ENCODE assay signal across 22 cellular contexts in the genomic region with DNA sequence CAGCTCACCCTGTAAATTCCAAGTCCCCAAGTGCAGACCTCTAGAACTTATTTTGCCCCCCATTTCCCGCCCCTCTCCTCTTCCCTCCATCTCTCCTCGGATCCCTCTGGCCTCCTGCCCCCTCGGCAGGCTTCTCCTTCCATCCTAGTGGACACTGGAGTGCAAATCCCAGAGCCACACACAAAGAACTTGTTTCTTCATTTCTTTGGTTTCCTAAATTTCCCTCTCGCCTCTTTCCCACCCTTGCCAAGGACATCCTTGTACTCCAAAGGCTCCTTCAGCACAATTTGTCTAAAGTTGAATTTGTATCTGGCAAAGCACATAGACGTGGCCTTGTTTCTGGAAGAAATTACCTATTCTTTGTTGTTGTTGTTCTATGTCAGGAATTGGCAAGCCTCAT. TPM values are rescaled to one million over a fixed set of nuclear protein-coding genes. Genes with fewer than 3 reads are reported as not detected.
"Had no signal": no experiment of that assay in that cellular context is flagged by ENCODE, and none has a peak within 500 bp of the region (broad histone marks: within the 10 kb centered on the region; RNA-seq: fewer than 3 reads in every experiment).

No MANE protein-coding gene starts in this region.

- H3K4me3 ChIP-seq: colonic mucosa, MG63, SK-N-MC had no signal

- H3K27me3 ChIP-seq: colonic mucosa, MG63 had no signal

- H3K9me3 ChIP-seq: colonic mucosa, MG63 had no signal

- H3K27ac ChIP-seq: colonic mucosa, SK-N-MC, WERI-Rb-1 had no signal

- H3K4me3 Mint-ChIP-seq: activated CD4-positive, alpha-beta T cell treated with anti-CD3 and anti-CD28 coated beads for 36 hours; activated CD8-positive, alpha-beta T cell treated with anti-CD3 and anti-CD28 coated beads, Interleukin-2, amount 10 ng/mL, durations not matched to agents 7 days and 5 days; activated naive CD8-positive, alpha-beta T cell treated with anti-CD3 and anti-CD28 coated beads, Interleukin-2, amount 50 U/mL, for 24 hours; brain had no signal

- H3K27me3 Mint-ChIP-seq: activated CD4-positive, alpha-beta T cell treated with anti-CD3 and anti-CD28 coated beads for 36 hours; activated naive CD8-positive, alpha-beta T cell treated with anti-CD3 and anti-CD28 coated beads, Interleukin-2, amount 50 U/mL, for 24 hours; brain had no signal

- H3K36me3 Mint-ChIP-seq: brain had no signal

- H3K9me3 Mint-ChIP-seq: activated naive CD8-positive, alpha-beta T cell treated with anti-CD3 and anti-CD28 coated beads, Interleukin-2, amount 50 U/mL, for 24 hours had no signal

- DNase-seq: activated CD4-positive, alpha-beta T cell treated with anti-CD3 and anti-CD28 coated beads, Interleukin-2, amount 50 U/mL, for 4 hours; activated CD8-positive, alpha-beta memory T cell treated with anti-CD3 and anti-CD28 coated beads, Interleukin-2, amount 50 U/mL, for 48 hours; activated CD8-positive, alpha-beta T cell treated with anti-CD3 and anti-CD28 coated beads, Interleukin-2, amount 10 ng/mL, durations not matched to agents 7 days and 5 days; activated naive CD4-positive, alpha-beta T cell treated with anti-CD3 and anti-CD28 coated beads, Interleukin-2, amount 50 U/mL, for 16 hours; activated naive CD8-positive, alpha-beta T cell treated with anti-CD3 and anti-CD28 coated beads, Interleukin-2, amount 50 U/mL, for 24 hours; activated T-cell treated with anti-CD3 and anti-CD28 coated beads, Interleukin-2, amount 50 U/mL, for 1 hour; amniotic stem cell; KG1; MG63; NCI-H1105; NCI-H1436; NCI-H1694 treated with DMSO at 0.1 percent for 48 hours; NCI-H2029 treated with DMSO at 0.1 percent for 48 hours; NCI-H69; PC-3; T-helper 1 cell; WERI-Rb-1 had no signal

- H3K36me3 ChIP-seq: colonic mucosa, MG63, WERI-Rb-1 had no signal

- H3K27ac Mint-ChIP-seq: activated CD4-positive, alpha-beta T cell treated with anti-CD3 and anti-CD28 coated beads for 36 hours; activated CD8-positive, alpha-beta T cell treated with anti-CD3 and anti-CD28 coated beads, Interleukin-2, amount 10 ng/mL, durations not matched to agents 7 days and 5 days; activated naive CD8-positive, alpha-beta T cell treated with anti-CD3 and anti-CD28 coated beads, Interleukin-2, amount 50 U/mL, for 24 hours had no signal

- ATAC-seq: activated naive CD8-positive, alpha-beta T cell treated with anti-CD3 and anti-CD28 coated beads, Interleukin-2, amount 50 U/mL, for 24 hours; PC-3 had no signal

RNA-seq across cellular contexts. Expression of a gene that starts 17.5 kb away (rescaled TPM):
- total RNA-seq: activated CD4-positive, alpha-beta T cell treated with anti-CD3 and anti-CD28 coated beads for 36 hours; activated CD8-positive, alpha-beta T cell treated with anti-CD3 and anti-CD28 coated beads, Interleukin-2, amount 10 ng/mL, durations not matched to agents 7 days and 5 days; astrocyte; PC-3 had no signal
